In genomic region chr10:133421336-133422222, GRCh38 we compare ENCODE assay signal across 21 cellular contexts. TPM values are rescaled to one million over a fixed set of nuclear protein-coding genes. Genes with fewer than 3 reads are reported as not detected.
A peak's percentile ranks its signal among the peaks of the same experiment; 100 is the strongest.
DNase-seq lines count a peak whose midpoint lies in the region; ATAC-seq, FAIRE-seq and TF ChIP-seq lines count a peak whose summit lies in the region.
"Had no signal": no experiment of that assay in that cellular context is flagged by ENCODE, and none has a peak within 500 bp of the region (broad histone marks: within the 10 kb centered on the region; RNA-seq: fewer than 3 reads in every experiment).

No MANE protein-coding gene starts in this region.

- H3K27me3 Mint-ChIP-seq in neural crest cell (ENCODE audit: low read depth), result peaks cover 27% of the 10 kb centered on the region
- H3K27me3 Mint-ChIP-seq: CD8-positive, alpha-beta memory T cell had no signal

- H3K4me1 Mint-ChIP-seq in neural crest cell, result no peaks in the 10 kb centered on the region

- no peaks in the 10 kb centered on the region for H3K27me3 ChIP-seq in K562 (ENCODE audit: control insufficient read depth in 2 of 2, insufficient read depth in 2 of 2, low read length in 2 of 2)
- H3K27me3 ChIP-seq: testis had no signal

- no peaks in the 10 kb centered on the region for H3K9me1 ChIP-seq in K562 (ENCODE audit: control insufficient read depth, insufficient read depth, low read length)

- H3K4me2 ChIP-seq in K562 (ENCODE audit: insufficient read depth, low read length), result no peak overlapping the region

- H2AFZ ChIP-seq in K562 (ENCODE audit: low read depth, low read length), result no peak overlapping the region

- no peaks in the 10 kb centered on the region for H4K20me1 ChIP-seq in K562 (replicated peaks; ENCODE audit: control insufficient read depth, insufficient read depth, low read length)

- H3K9me3 Mint-ChIP-seq in neural crest cell, result no peaks in the 10 kb centered on the region
- H3K9me3 Mint-ChIP-seq: CD8-positive, alpha-beta memory T cell; naive thymus-derived CD4-positive, alpha-beta T cell had no signal

- no peaks in the 10 kb centered on the region for H3K9me3 ChIP-seq in K562 (replicated peaks; ENCODE audit: control insufficient read depth, insufficient read depth, low read depth, low read length)
- H3K9me3 ChIP-seq: testis had no signal

- 96% methylated on average over 4 of the region's 17 CpGs for WGBS in K562 (ENCODE audit: insufficient coverage, low coverage, missing lambda C conversion rate)

- POLR2A ChIA-PET in K562 (lab: Yijun Ruan, JAX), result no interaction called here

- no peaks in the 10 kb centered on the region for H3K79me2 ChIP-seq in K562 (ENCODE audit: control insufficient read depth, insufficient read depth, low read length)

- ATAC-seq in K562 (no peak; the same call in 2 of the 3 replicates), GM18505 (IDR thresholded peaks at IDR 0.05; ENCODE audit: unreplicated experiment) (no peak)
- ATAC-seq: naive thymus-derived CD4-positive, alpha-beta T cell had no signal

- DNase-seq in GM13976 (ENCODE audit: low spot score) (peak; percentile 32), K562 (ENCODE audit: extremely low read depth in 1 of 4, low spot score in 3 of 4) (no peak), neural crest cell (ENCODE audit: low read depth, low spot score) (no peak), mucosa of gallbladder (ENCODE audit: low spot score) (no peak), SW480 (ENCODE audit: low spot score) (no peak)
- DNase-seq: activated naive CD4-positive, alpha-beta T cell treated with Interleukin-2 at 50 U/mL for 16 hours; anterior cingulate cortex; cerebellar nuclear complex; DND-41; effector CD4-positive, alpha-beta T cell; glutamatergic neuron; mammary epithelial cell; naive thymus-derived CD4-positive, alpha-beta T cell; NCI-H1930; stimulated activated CD4-positive, alpha-beta T cell treated with anti-CD3 and anti-CD28 coated beads, Interleukin-12 subunit alpha, Interleukin-12 subunit beta, amount 100 ng/mL, for 4 hours; T-helper 1 cell; testis had no signal

- no peak overlapping the region for H3K27ac Mint-ChIP-seq in neural crest cell (ENCODE audit: unreplicated experiment)
- H3K27ac Mint-ChIP-seq: CD8-positive, alpha-beta memory T cell had no signal

- no peak for TF ChIP-seq RAD21 in K562 (CRISPR knock-in tag; conservative IDR thresholded peaks at IDR 0.05 in 1 of 2, IDR thresholded peaks at IDR 0.05 in 1 of 2)

- TF ChIP-seq CTCF in GM13976 (IDR thresholded peaks at IDR 0.05; ENCODE audit: borderline replicate concordance, control extremely low read depth, extremely low read depth, insufficient read depth, missing control alignments) (no peak), K562 (IDR thresholded peaks at IDR 0.05 in 2 of 3, conservative IDR thresholded peaks at IDR 0.05 in 1 of 3; ENCODE audit: insufficient read depth in 2 of 3, low read depth in 1 of 3, low read length in 3 of 3) (no peak), neural crest cell (conservative IDR thresholded peaks at IDR 0.05) (no peak)

- no TSS peak for BruUV-seq in K562 (replicated peaks; lab: Mats Ljungman, UMichigan)

- H3K4me3 ChIP-seq in K562, result no peak overlapping the region
- H3K4me3 ChIP-seq: testis had no signal

- peaks cover 5% of the 10 kb centered on the region for H3K36me3 Mint-ChIP-seq in neural crest cell (ENCODE audit: low read depth)

- CTCF ChIA-PET in K562 (lab: Yijun Ruan, JAX; ENCODE audit: low intra/inter-chr PET ratio), result no interaction called here

- no peak for FAIRE-seq in K562 (lab: Jason Lieb, UNC)

- no peaks in the 10 kb centered on the region for H3K36me3 ChIP-seq in K562 (ENCODE audit: control insufficient read depth, insufficient read depth, low read length)

- TF ChIP-seq POLR2A in K562 (conservative IDR thresholded peaks at IDR 0.05), result no peak
- TF ChIP-seq POLR2A in GM18505 (IDR thresholded peaks at IDR 0.05; ENCODE audit: borderline replicate concordance, extremely low read depth, insufficient read depth, insufficient read length), result no peak

- H3K4me3 Mint-ChIP-seq in neural crest cell, result peak overlapping the region; percentile 47

- H3K9ac ChIP-seq in K562 (ENCODE audit: insufficient read depth in 1 of 2, low read depth in 2 of 2, low read length in 2 of 2), result no peak overlapping the region

- H3K27ac ChIP-seq in K562 (ENCODE audit: extremely low read depth, low read depth, low read length), result no peak overlapping the region
- H3K27ac ChIP-seq: RWPE1, testis had no signal

- no peak for TF ChIP-seq EP300 in K562 (IDR thresholded peaks at IDR 0.05; ENCODE audit: low read length)

- H3K4me1 ChIP-seq in K562 (replicated peaks in 1 of 2; ENCODE audit: control insufficient read depth in 2 of 2, insufficient read depth in 2 of 2, low read length in 2 of 2), result no peaks in the 10 kb centered on the region
- H3K4me1 ChIP-seq: testis had no signal

- in situ Hi-C loops in GM13976 (cut with MboI; ENCODE audit: low sequenced_read_pairs, unreplicated experiment), result no loop called here
- in situ Hi-C loops in K562 (cut with MboI), result no loop called here

- intact Hi-C loops in K562 (cut with micrococcal nuclease), result no loop called here

RNA-seq across cellular contexts. Expression of gene SPRN, which starts 2.8 kb away (rescaled TPM):
- total RNA-seq in K562 (2011; cell fraction: chromatin; rRNA removed; ENCODE audit: low replicate concordance), result not detected in 2 replicates
- total RNA-seq in K562 (2011; cell fraction: nucleolus; rRNA removed), result not detected in 2 replicates
- not detected in 2 replicates for total RNA-seq in K562 (2011; cell fraction: nucleoplasm; rRNA removed)
- total RNA-seq in K562 (2014; rRNA removed) (not detected in 2 replicates), K562 (2014; rRNA removed; fragmentation: Illumina TruSeq; extraction: Trizol) (not detected in 2 replicates), K562 (2015; rRNA removed; fragmentation: Illumina TruSeq; extraction: Trizol) (not detected in 2 replicates), K562 (2021) (not detected in 2 replicates), neural crest cell (0.37 and 0.48 TPM in 2 replicates), mucosa of gallbladder (not detected)
- polyA plus RNA-seq in K562 (2011; rRNA removed) (not detected in 2 replicates), K562 (2014; fragmentation: Illumina TruSeq; extraction: Trizol) (not detected in 2 replicates), K562 (2014; fragmentation: Nextera tagmentation; extraction: Ambion mirVana) (under 1 TPM in 1 of 2 experiments, not detected in 1; 0.04 TPM), K562 (2014; rRNA removed) (not detected in 2 replicates)
- polyA plus RNA-seq in K562 (2011; cell fraction: cytosol; rRNA removed), result not detected in 2 replicates
- not detected in 2 replicates for polyA plus RNA-seq in K562 (2011; cell fraction: nucleus; rRNA removed)
- 1.2 and 1.6 TPM in 2 replicates for polyA plus RNA-seq in K562 (2012)
- not detected in 2 replicates for polyA minus RNA-seq in K562 (2011; rRNA and poly(A)+ RNA removed)
- not detected in 2 replicates for polyA minus RNA-seq in K562 (2011; cell fraction: cytosol; rRNA and poly(A)+ RNA removed)
- polyA minus RNA-seq in K562 (2011; cell fraction: nucleus; rRNA and poly(A)+ RNA removed), result not detected in 2 replicates
- total RNA-seq: CD8-positive, alpha-beta memory T cell; naive thymus-derived CD4-positive, alpha-beta T cell; pulmonary artery endothelial cell had no signal

RNA-seq across cellular contexts. Expression of gene MTG1, which starts 27.6 kb away (rescaled TPM):
- total RNA-seq in K562 (2011; cell fraction: chromatin; rRNA removed; ENCODE audit: low replicate concordance), result 121 and 197 TPM in 2 replicates
- 101 and 119 TPM in 2 replicates for total RNA-seq in K562 (2011; cell fraction: nucleolus; rRNA removed)
- 85.3 and 89.5 TPM in 2 replicates for total RNA-seq in K562 (2011; cell fraction: nucleoplasm; rRNA removed)
- total RNA-seq in K562 (2014; rRNA removed) (11.6 and 16.9 TPM in 2 replicates), K562 (2014; rRNA removed; fragmentation: Illumina TruSeq; extraction: Trizol) (10.1 and 13.8 TPM in 2 replicates), K562 (2015; rRNA removed; fragmentation: Illumina TruSeq; extraction: Trizol) (13.8 and 15.4 TPM in 2 replicates), K562 (2021) (18.1 and 18.2 TPM in 2 replicates), neural crest cell (104 and 105 TPM in 2 replicates), mucosa of gallbladder (50.6 TPM)
- polyA plus RNA-seq in K562 (2011; rRNA removed) (24.1 and 27.1 TPM in 2 replicates), K562 (2014; fragmentation: Illumina TruSeq; extraction: Trizol) (19.5 and 22.1 TPM in 2 replicates), K562 (2014; fragmentation: Nextera tagmentation; extraction: Ambion mirVana) (1 to 10 TPM; 2.8 to 3.0 TPM), K562 (2014; rRNA removed) (23.0 and 28.2 TPM in 2 replicates)
- 17.9 and 25.1 TPM in 2 replicates for polyA plus RNA-seq in K562 (2011; cell fraction: cytosol; rRNA removed)
- polyA plus RNA-seq in K562 (2011; cell fraction: nucleus; rRNA removed), result 72.9 and 146 TPM in 2 replicates
- 16.4 and 17.9 TPM in 2 replicates for polyA plus RNA-seq in K562 (2012)
- 25.9 and 28.3 TPM in 2 replicates for polyA minus RNA-seq in K562 (2011; rRNA and poly(A)+ RNA removed)
- polyA minus RNA-seq in K562 (2011; cell fraction: cytosol; rRNA and poly(A)+ RNA removed), result 16.2 and 17.5 TPM in 2 replicates
- polyA minus RNA-seq in K562 (2011; cell fraction: nucleus; rRNA and poly(A)+ RNA removed), result 29.9 and 33.8 TPM in 2 replicates

RNA-seq across cellular contexts. Expression of gene SCART1, which starts 32.2 kb away (rescaled TPM):
- total RNA-seq in K562 (2011; cell fraction: chromatin; rRNA removed; ENCODE audit: low replicate concordance), result 87.0 and 88.3 TPM in 2 replicates
- total RNA-seq in K562 (2011; cell fraction: nucleolus; rRNA removed), result 46.7 and 54.5 TPM in 2 replicates
- total RNA-seq in K562 (2011; cell fraction: nucleoplasm; rRNA removed), result 44.7 and 52.3 TPM in 2 replicates
- total RNA-seq in K562 (2014; rRNA removed), result 2.8 and 3.2 TPM in 2 replicates
- 2.6 and 2.7 TPM in 2 replicates for total RNA-seq in K562 (2014; rRNA removed; fragmentation: Illumina TruSeq; extraction: Trizol)
- total RNA-seq in K562 (2015; rRNA removed; fragmentation: Illumina TruSeq; extraction: Trizol), result 4.5 and 4.9 TPM in 2 replicates
- 4.4 and 5.5 TPM in 2 replicates for total RNA-seq in K562 (2021)
- polyA plus RNA-seq in K562 (2011; rRNA removed), result 4.5 and 14.0 TPM in 2 replicates
- 1.7 and 5.6 TPM in 2 replicates for polyA plus RNA-seq in K562 (2011; cell fraction: cytosol; rRNA removed)
- polyA plus RNA-seq in K562 (2011; cell fraction: nucleus; rRNA removed), result 42.0 and 78.3 TPM in 2 replicates
- polyA plus RNA-seq in K562 (2012), result 15.1 and 17.5 TPM in 2 replicates
- 4.7 and 6.5 TPM in 2 replicates for polyA plus RNA-seq in K562 (2014; fragmentation: Illumina TruSeq; extraction: Trizol)
- polyA plus RNA-seq in K562 (2014; fragmentation: Nextera tagmentation; extraction: Ambion mirVana), result under 1 TPM; 0.18 to 0.29 TPM
- 4.2 and 4.9 TPM in 2 replicates for polyA plus RNA-seq in K562 (2014; rRNA removed)
- 3.4 and 4.8 TPM in 2 replicates for polyA minus RNA-seq in K562 (2011; rRNA and poly(A)+ RNA removed)
- polyA minus RNA-seq in K562 (2011; cell fraction: cytosol; rRNA and poly(A)+ RNA removed), result 1.5 and 2.5 TPM in 2 replicates
- polyA minus RNA-seq in K562 (2011; cell fraction: nucleus; rRNA and poly(A)+ RNA removed), result 7.1 and 13.8 TPM in 2 replicates
- 1.4 and 1.6 TPM in 2 replicates for total RNA-seq in neural crest cell
- total RNA-seq in mucosa of gallbladder, result 3.6 TPM

RNA-seq across cellular contexts. Expression of gene PAOX, which starts 42.5 kb away (rescaled TPM):
- total RNA-seq in K562 (2011; cell fraction: chromatin; rRNA removed; ENCODE audit: low replicate concordance), result 4.2 and 13.2 TPM in 2 replicates
- 10.2 and 10.9 TPM in 2 replicates for total RNA-seq in K562 (2011; cell fraction: nucleolus; rRNA removed)
- total RNA-seq in K562 (2011; cell fraction: nucleoplasm; rRNA removed), result 7.6 and 9.1 TPM in 2 replicates
- total RNA-seq in K562 (2014; rRNA removed) (4.9 and 8.7 TPM in 2 replicates), K562 (2014; rRNA removed; fragmentation: Illumina TruSeq; extraction: Trizol) (1.1 and 1.6 TPM in 2 replicates), K562 (2015; rRNA removed; fragmentation: Illumina TruSeq; extraction: Trizol) (2.6 and 2.8 TPM in 2 replicates), K562 (2021) (6.0 and 6.4 TPM in 2 replicates), neural crest cell (8.8 and 9.7 TPM in 2 replicates), mucosa of gallbladder (9.4 TPM)
- polyA plus RNA-seq in K562 (2011; rRNA removed) (4.2 and 4.3 TPM in 2 replicates), K562 (2014; fragmentation: Illumina TruSeq; extraction: Trizol) (1.4 and 2.0 TPM in 2 replicates), K562 (2014; fragmentation: Nextera tagmentation; extraction: Ambion mirVana) (1 to 10 TPM in 1 of 2 experiments, under 1 TPM in 1; 0.80 to 1.7 TPM), K562 (2014; rRNA removed) (5.1 and 5.4 TPM in 2 replicates)
- 5.2 and 10.9 TPM in 2 replicates for polyA plus RNA-seq in K562 (2011; cell fraction: cytosol; rRNA removed)
- polyA plus RNA-seq in K562 (2011; cell fraction: nucleus; rRNA removed), result 7.7 and 12.4 TPM in 2 replicates
- polyA plus RNA-seq in K562 (2012), result 3.5 and 4.0 TPM in 2 replicates
- polyA minus RNA-seq in K562 (2011; rRNA and poly(A)+ RNA removed), result 1.0 and 1.4 TPM in 2 replicates
- 0.91 and 3.4 TPM in 2 replicates for polyA minus RNA-seq in K562 (2011; cell fraction: cytosol; rRNA and poly(A)+ RNA removed)
- polyA minus RNA-seq in K562 (2011; cell fraction: nucleus; rRNA and poly(A)+ RNA removed), result 3.9 and 4.3 TPM in 2 replicates

RNA-seq across cellular contexts. Expression of gene ECHS1, which starts 48.4 kb away (rescaled TPM):
- 6.2 and 13.6 TPM in 2 replicates for total RNA-seq in K562 (2011; cell fraction: chromatin; rRNA removed; ENCODE audit: low replicate concordance)
- total RNA-seq in K562 (2011; cell fraction: nucleolus; rRNA removed), result 10.1 and 14.7 TPM in 2 replicates
- total RNA-seq in K562 (2011; cell fraction: nucleoplasm; rRNA removed), result 9.6 and 10.3 TPM in 2 replicates
- total RNA-seq in K562 (2014; rRNA removed), result 69.5 and 74.3 TPM in 2 replicates
- 43.1 and 46.5 TPM in 2 replicates for total RNA-seq in K562 (2014; rRNA removed; fragmentation: Illumina TruSeq; extraction: Trizol)
- total RNA-seq in K562 (2015; rRNA removed; fragmentation: Illumina TruSeq; extraction: Trizol), result 48.4 and 49.3 TPM in 2 replicates
- 85.3 and 89.5 TPM in 2 replicates for total RNA-seq in K562 (2021)
- polyA plus RNA-seq in K562 (2011; rRNA removed), result 16.6 and 23.5 TPM in 2 replicates
- 23.9 and 38.6 TPM in 2 replicates for polyA plus RNA-seq in K562 (2011; cell fraction: cytosol; rRNA removed)
- polyA plus RNA-seq in K562 (2011; cell fraction: nucleus; rRNA removed), result 31.1 and 34.4 TPM in 2 replicates
- polyA plus RNA-seq in K562 (2012), result 72.3 and 78.6 TPM in 2 replicates
- polyA plus RNA-seq in K562 (2014; fragmentation: Illumina TruSeq; extraction: Trizol), result 67.1 and 68.1 TPM in 2 replicates
- polyA plus RNA-seq in K562 (2014; fragmentation: Nextera tagmentation; extraction: Ambion mirVana), result 100 to 1,000 TPM in 1 of 2 experiments, 10 to 100 TPM in 1; 98.8 to 100 TPM
- polyA plus RNA-seq in K562 (2014; rRNA removed), result 37.4 and 38.0 TPM in 2 replicates
- 12.8 and 14.4 TPM in 2 replicates for polyA minus RNA-seq in K562 (2011; rRNA and poly(A)+ RNA removed)
- polyA minus RNA-seq in K562 (2011; cell fraction: cytosol; rRNA and poly(A)+ RNA removed), result 29.2 and 40.4 TPM in 2 replicates
- polyA minus RNA-seq in K562 (2011; cell fraction: nucleus; rRNA and poly(A)+ RNA removed), result 4.2 and 7.0 TPM in 2 replicates
- total RNA-seq in neural crest cell, result 98.1 and 103 TPM in 2 replicates
- total RNA-seq in mucosa of gallbladder, result 122 TPM
